Comparison of ENCODE assay signal across 1 cellular context in genomic region chr7:73822319-73823173, GRCh38.
TF ChIP-seq lines count a peak whose summit lies in the region.

No MANE protein-coding gene starts in this region.

TF ChIP-seq in HEK293, 187 proteins besides CTCF, POLR2A, EP300 and RAD21 (continued from another document):
- peak; percentile 38; the same call in 1 of the 2 replicates for TF ChIP-seq KLF17 (tag by site-specific recombination; IDR thresholded peaks at IDR 0.05)
- TF ChIP-seq ZNF366 (tag by site-specific recombination; conservative IDR thresholded peaks at IDR 0.05), result 0 out of 2 replicates have a peak, but pooled peaks have one; percentile 36
- no peak for TF ChIP-seq ZBTB6 (tag by site-specific recombination; IDR thresholded peaks at IDR 0.05)
- TF ChIP-seq ZBTB10 (tag by site-specific recombination; IDR thresholded peaks at IDR 0.05), result no peak
- TF ChIP-seq PRDM2 (tag by site-specific recombination; IDR thresholded peaks at IDR 0.05; ENCODE audit: borderline replicate concordance), result no peak
- TF ChIP-seq SP7 (tag by site-specific recombination; IDR thresholded peaks at IDR 0.05), result peak; percentile 52; the same call in 1 of the 2 replicates
- peak; percentile 48; the same call in 1 of the 2 replicates for TF ChIP-seq ZFHX2 (tag by site-specific recombination; conservative IDR thresholded peaks at IDR 0.05)
- peak; percentile 41; the same call in 1 of the 2 replicates for TF ChIP-seq GLIS1 (tag by site-specific recombination; IDR thresholded peaks at IDR 0.05)
- no peak for TF ChIP-seq ZNF600 (tag by site-specific recombination; IDR thresholded peaks at IDR 0.05)
- TF ChIP-seq OSR2 (tag by site-specific recombination; IDR thresholded peaks at IDR 0.05), result no peak
- TF ChIP-seq ZNF843 (tag by site-specific recombination; IDR thresholded peaks at IDR 0.05), result no peak
- no peak for TF ChIP-seq MEIS1 (CRISPR knock-in tag; IDR thresholded peaks at IDR 0.05; ENCODE audit: borderline replicate concordance)
- TF ChIP-seq ZNF121 (tag by site-specific recombination; IDR thresholded peaks at IDR 0.05), result no peak
- TF ChIP-seq BCL11B (tag by site-specific recombination; IDR thresholded peaks at IDR 0.05; ENCODE audit: low read depth), result no peak
- TF ChIP-seq ZNF629 (tag by site-specific recombination; IDR thresholded peaks at IDR 0.05), result peak; percentile 25; the same call in 1 of the 2 replicates
- no peak for TF ChIP-seq YY1 (tag by site-specific recombination; IDR thresholded peaks at IDR 0.05)
- no peak for TF ChIP-seq ZSCAN16 (tag by site-specific recombination; IDR thresholded peaks at IDR 0.05)
- peak; percentile 35; the same call in 1 of the 2 replicates for TF ChIP-seq SP3 (tag by site-specific recombination; IDR thresholded peaks at IDR 0.05)
- TF ChIP-seq PATZ1 (tag by site-specific recombination; IDR thresholded peaks at IDR 0.05), result peak; percentile 30; the same call in 1 of the 2 replicates
- peak; percentile 92 for TF ChIP-seq KLF1 (tag by site-specific recombination; IDR thresholded peaks at IDR 0.05)
TF ChIP-seq in HEK293: peak in this region for 12.
